Comparison of ENCODE assay signal across 9 cellular contexts in the genomic region with DNA sequence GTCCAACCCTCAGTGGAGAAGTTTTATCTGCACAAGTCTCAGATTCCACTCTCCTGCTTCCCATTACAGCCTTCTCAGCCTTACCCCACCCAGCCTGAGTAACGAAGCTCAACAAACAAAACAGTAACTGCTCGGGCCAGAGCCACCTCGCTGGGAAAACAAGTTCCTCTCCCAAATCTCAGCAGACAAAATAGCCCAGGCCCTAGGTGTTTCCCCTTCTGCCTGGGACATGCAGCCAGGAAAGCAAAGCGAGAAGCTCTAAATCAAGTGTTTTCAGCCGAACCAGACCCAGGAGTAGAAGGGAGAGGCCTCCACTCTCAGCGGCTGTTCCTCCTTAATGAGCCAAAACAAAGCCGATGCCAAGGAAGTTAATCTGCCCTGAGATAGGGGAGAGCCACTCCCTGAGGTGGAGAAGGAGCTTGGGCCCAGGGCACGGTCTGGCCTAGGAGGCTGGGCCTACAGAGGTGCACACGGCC. TPM values are rescaled to one million over a fixed set of nuclear protein-coding genes. Genes with fewer than 3 reads are reported as not detected.
DNase-seq lines count a peak whose midpoint lies in the region; TF ChIP-seq lines count a peak whose summit lies in the region.
"Had no signal": no experiment of that assay in that cellular context is flagged by ENCODE, and none has a peak within 500 bp of the region (broad histone marks: within the 10 kb centered on the region; RNA-seq: fewer than 3 reads in every experiment).

No MANE protein-coding gene starts in this region.

- no peak overlapping the region for H3K4me3 ChIP-seq in suprapubic skin

- POLR2A ChIA-PET in activated CD4-positive, alpha-beta memory T cell treated with anti-CD3 and anti-CD28 coated beads, Interleukin-2, amount 10 ng/mL, durations not matched to agents 7 days and 5 days (lab: Charles Lee) = interaction anchor here (1.3 to 4.6 kb wide), 2 partner anchors 12 to 19 kb away, joined by 4 to 18 read pairs; no protein-coding TSS in a partner anchor

- no peaks in the 10 kb centered on the region for H3K27me3 ChIP-seq in suprapubic skin

- no peak overlapping the region for H3K27ac Mint-ChIP-seq in activated CD4-positive, alpha-beta memory T cell treated with anti-CD3 and anti-CD28 coated beads, Interleukin-2, amount 10 ng/mL, durations not matched to agents 7 days and 5 days
- H3K27ac Mint-ChIP-seq: natural killer cell treated with Interleukin-12 subunit alpha and Interleukin-12 subunit beta and Interleukin-15 and Interleukin-18, amount 100 ng/mL, for 72 hours; T-helper 1 cell treated with Interleukin-12 subunit alpha and Interleukin-12 subunit beta and Interleukin-4 antibody, amounts not matched to agents 30 μg/mL and 1 μg/mL, for 36 hours had no signal

- peaks cover 5% of the 10 kb centered on the region for H3K36me3 Mint-ChIP-seq in activated CD4-positive, alpha-beta memory T cell treated with anti-CD3 and anti-CD28 coated beads, Interleukin-2, amount 10 ng/mL, durations not matched to agents 7 days and 5 days (ENCODE audit: low read depth)
- H3K36me3 Mint-ChIP-seq: natural killer cell treated with Interleukin-12 subunit alpha and Interleukin-12 subunit beta and Interleukin-15 and Interleukin-18, amount 100 ng/mL, for 72 hours had no signal

- H3K27me3 Mint-ChIP-seq in activated CD4-positive, alpha-beta memory T cell treated with anti-CD3 and anti-CD28 coated beads, Interleukin-2, amount 10 ng/mL, durations not matched to agents 7 days and 5 days = no peaks in the 10 kb centered on the region
- H3K27me3 Mint-ChIP-seq: natural killer cell treated with Interleukin-12 subunit alpha and Interleukin-12 subunit beta and Interleukin-15 and Interleukin-18, amount 100 ng/mL, for 72 hours had no signal

- H3K36me3 ChIP-seq in suprapubic skin = no peaks in the 10 kb centered on the region

- TF ChIP-seq EP300 in suprapubic skin (IDR thresholded peaks at IDR 0.05) = no peak

- H3K4me3 Mint-ChIP-seq in activated CD4-positive, alpha-beta memory T cell treated with anti-CD3 and anti-CD28 coated beads, Interleukin-2, amount 10 ng/mL, durations not matched to agents 7 days and 5 days = no peak overlapping the region
- H3K4me3 Mint-ChIP-seq: natural killer cell treated with Interleukin-12 subunit alpha and Interleukin-12 subunit beta and Interleukin-15 and Interleukin-18, amount 100 ng/mL, for 72 hours; T-helper 1 cell treated with Interleukin-12 subunit alpha and Interleukin-12 subunit beta and Interleukin-4 antibody, amounts not matched to agents 30 μg/mL and 1 μg/mL, for 36 hours had no signal

- CTCF ChIA-PET in activated CD4-positive, alpha-beta memory T cell treated with anti-CD3 and anti-CD28 coated beads, Interleukin-2, amount 10 ng/mL, durations not matched to agents 7 days and 5 days (lab: Charles Lee) = interaction anchor here (0.7 kb wide), 1 partner anchor 135 kb away, joined by 4 read pairs; no protein-coding TSS in a partner anchor

- peaks cover 6% of the 10 kb centered on the region for H3K9me3 Mint-ChIP-seq in activated CD4-positive, alpha-beta memory T cell treated with anti-CD3 and anti-CD28 coated beads, Interleukin-2, amount 10 ng/mL, durations not matched to agents 7 days and 5 days
- H3K9me3 Mint-ChIP-seq: natural killer cell treated with Interleukin-12 subunit alpha and Interleukin-12 subunit beta and Interleukin-15 and Interleukin-18, amount 100 ng/mL, for 72 hours had no signal

- peaks cover 33% of the 10 kb centered on the region for H3K4me1 Mint-ChIP-seq in activated CD4-positive, alpha-beta memory T cell treated with anti-CD3 and anti-CD28 coated beads, Interleukin-2, amount 10 ng/mL, durations not matched to agents 7 days and 5 days

- H3K27ac ChIP-seq in suprapubic skin = peak overlapping the region; percentile 85

- peak; percentile 76 for DNase-seq in HT-29 (ENCODE audit: low spot score)
- DNase-seq in cerebellar cortex (ENCODE audit: low spot score) = peak; percentile 45
- peak; percentile 92 for DNase-seq in left kidney (ENCODE audit: low read depth, low spot score)
- DNase-seq in suprapubic skin (ENCODE audit: low spot score in 2 of 2) = peak in 1 of 2 donors; percentile 63
- no peak for DNase-seq in activated gamma-delta T cell treated with Interleukin-2 at 50 U/mL for 16 hours
- no peak for DNase-seq in DMS153 (lab: John Stamatoyannopoulos, UW)
- no peak for DNase-seq in activated CD4-positive, alpha-beta memory T cell treated with anti-CD3 and anti-CD28 coated beads, Interleukin-2, amount 10 ng/mL, durations not matched to agents 7 days and 5 days

- peaks cover 63% of the 10 kb centered on the region for H3K4me1 ChIP-seq in suprapubic skin

- WGBS in suprapubic skin = 29% methylated on average over 9 of the region's 9 CpGs

- H3K9me3 ChIP-seq in suprapubic skin = no peaks in the 10 kb centered on the region

- no peak for TF ChIP-seq CTCF in suprapubic skin (IDR thresholded peaks at IDR 0.05)

- TF ChIP-seq POLR2A in suprapubic skin (IDR thresholded peaks at IDR 0.05) = no peak

RNA-seq across cellular contexts. Expression of gene LIF, which starts 44.0 kb away (rescaled TPM):
- 48.5 and 50.2 TPM in 2 replicates for total RNA-seq in HT-29 (2014; rRNA removed; shearing (Covaris generic))
- total RNA-seq in suprapubic skin = 10 to 100 TPM in 1 of 4 donors, 1 to 10 TPM in 3; 4.2 to 15.3 (median 8.5) TPM
- total RNA-seq in activated CD4-positive, alpha-beta memory T cell treated with anti-CD3 and anti-CD28 coated beads, Interleukin-2, amount 10 ng/mL, durations not matched to agents 7 days and 5 days = 10 to 100 TPM; 94.6 to 94.8 TPM

Comparison
In these comparisons a context has a peak if more than half of its experiments do, and no peak if none do; other contexts are left out.
1. DNase-seq: peak in HT-29 (single experiment), cerebellar cortex (single experiment) and left kidney (single experiment); none in activated gamma-delta T cell treated with Interleukin-2 at 50 U/mL for 16 hours (single experiment), DMS153 (single experiment) and activated CD4-positive, alpha-beta memory T cell treated with anti-CD3 and anti-CD28 coated beads, Interleukin-2, amount 10 ng/mL, durations not matched to agents 7 days and 5 days (single experiment).